24 cellular contexts compared by ENCODE assay signal in genomic region chr1:167881069-167881468, GRCh38. TPM values are rescaled to one million over a fixed set of nuclear protein-coding genes. Genes with fewer than 3 reads are reported as not detected.
DNase-seq lines count a peak whose midpoint lies in the region; ATAC-seq, FAIRE-seq and TF ChIP-seq lines count a peak whose summit lies in the region.
"Had no signal": no experiment of that assay in that cellular context is flagged by ENCODE, and none has a peak within 500 bp of the region (broad histone marks: within the 10 kb centered on the region; RNA-seq: fewer than 3 reads in every experiment).

No MANE protein-coding gene starts in this region.

- H2AFZ ChIP-seq in smooth muscle cell (ENCODE audit: low read depth): no peak overlapping the region

- DNase-seq in HFFc6 (peak; percentile 24), epithelial cell of prostate (ENCODE audit: low read depth, low spot score) (no peak), smooth muscle cell (lab: John Stamatoyannopoulos, UW; ENCODE audit: unreplicated experiment) (no peak), hypothalamus (lab: John Stamatoyannopoulos, UW) (no peak), pancreas (no peak)
- DNase-seq in activated CD4-positive, alpha-beta memory T cell treated with anti-CD3 and anti-CD28 coated beads, Interleukin-2, amount 10 ng/mL, durations not matched to agents 7 days and 5 days: no peak
- DNase-seq: activated CD4-positive, alpha-beta T cell treated with anti-CD3 and anti-CD28 coated beads, Interleukin-2, amount 50 U/mL, for 48 hours; DND-41; H7; head of caudate nucleus; left ventricle myocardium superior; MM.1S; NCI-H146; NCI-H2171; NCI-H526 treated with DMSO at 0.1 percent for 48 hours; stimulated activated CD4-positive, alpha-beta T cell treated with anti-CD3 and anti-CD28 coated beads, Interleukin-4, amount 100 ng/mL, for 1 hour had no signal

- no peak overlapping the region for H3K9ac ChIP-seq in smooth muscle cell (ENCODE audit: low read depth)

- H3K27ac ChIP-seq in epithelial cell of prostate (peak overlapping the region; percentile 9), smooth muscle cell (ENCODE audit: low read depth) (peak overlapping the region; percentile 39), pancreas (no peak overlapping the region)
- H3K27ac ChIP-seq: prostate gland, SJSA1, tibial nerve had no signal

- ATAC-seq in SK-N-SH treated with all-trans-retinoic acid at 6 μM for 48 hours (peak; percentile 68), pancreas (no peak)
- ATAC-seq: WTC11 had no signal

- H3K27me3 ChIP-seq in smooth muscle cell (ENCODE audit: low read depth): no peaks in the 10 kb centered on the region
- no peaks in the 10 kb centered on the region for H3K27me3 ChIP-seq in pancreas
- H3K27me3 ChIP-seq: SJSA1, tibial nerve had no signal

- FAIRE-seq in pancreas (lab: Jason Lieb, UNC): no peak

- H3K36me3 Mint-ChIP-seq in HFFc6 (ENCODE audit: low read depth): peaks cover 4% of the 10 kb centered on the region; the same call in 1 of the 2 replicates
- H3K36me3 Mint-ChIP-seq in activated CD4-positive, alpha-beta memory T cell treated with anti-CD3 and anti-CD28 coated beads, Interleukin-2, amount 10 ng/mL, durations not matched to agents 7 days and 5 days (ENCODE audit: low read depth): no peaks in the 10 kb centered on the region
- H3K36me3 Mint-ChIP-seq: WTC11 had no signal

- H3K9me3 ChIP-seq in smooth muscle cell (replicated peaks; ENCODE audit: low read depth) (no peaks in the 10 kb centered on the region), pancreas (no peaks in the 10 kb centered on the region)
- H3K9me3 ChIP-seq: prostate gland, SJSA1, tibial nerve had no signal

- no peaks in the 10 kb centered on the region; the same call in none of the 2 replicates for H3K27me3 Mint-ChIP-seq in HFFc6 (ENCODE audit: insufficient read depth)
- peaks cover 1% of the 10 kb centered on the region for H3K27me3 Mint-ChIP-seq in activated CD4-positive, alpha-beta memory T cell treated with anti-CD3 and anti-CD28 coated beads, Interleukin-2, amount 10 ng/mL, durations not matched to agents 7 days and 5 days
- H3K27me3 Mint-ChIP-seq: stimulated activated naive CD8-positive, alpha-beta T cell treated with anti-CD3 and anti-CD28 coated beads, Interleukin-15, Interleukin-2, amounts not matched to agents 100 ng/mL and 50 ng/mL, for 24 hours had no signal

- peaks cover 4% of the 10 kb centered on the region for H3F3A ChIP-seq in smooth muscle cell (ENCODE audit: low read depth)

- 0 out of 2 replicates have a peak overlapping the region, but pooled peaks have one; percentile 3 for H3K4me3 Mint-ChIP-seq in HFFc6
- H3K4me3 Mint-ChIP-seq in activated CD4-positive, alpha-beta memory T cell treated with anti-CD3 and anti-CD28 coated beads, Interleukin-2, amount 10 ng/mL, durations not matched to agents 7 days and 5 days: no peak overlapping the region
- H3K4me3 Mint-ChIP-seq: neural crest cell; stimulated activated naive CD8-positive, alpha-beta T cell treated with anti-CD3 and anti-CD28 coated beads, Interleukin-15, Interleukin-2, amounts not matched to agents 100 ng/mL and 50 ng/mL, for 24 hours; WTC11 had no signal

- no peak for TF ChIP-seq CTCF in HFFc6 (IDR thresholded peaks at IDR 0.05)
- no peak for TF ChIP-seq CTCF in smooth muscle cell (IDR thresholded peaks at IDR 0.05; ENCODE audit: borderline replicate concordance, insufficient read depth, poor library complexity, severe bottlenecking)
- no peak for TF ChIP-seq CTCF in pancreas (IDR thresholded peaks at IDR 0.05)

- H3K4me3 ChIP-seq in smooth muscle cell: no peak overlapping the region
- H3K4me3 ChIP-seq in pancreas: no peak overlapping the region
- H3K4me3 ChIP-seq: prostate gland, SJSA1, tibial nerve had no signal

- no peaks in the 10 kb centered on the region for H3K79me2 ChIP-seq in smooth muscle cell (ENCODE audit: low read depth)

- peaks cover 27% of the 10 kb centered on the region for H3K4me1 Mint-ChIP-seq in HFFc6 (ENCODE audit: low read depth)
- H3K4me1 Mint-ChIP-seq in activated CD4-positive, alpha-beta memory T cell treated with anti-CD3 and anti-CD28 coated beads, Interleukin-2, amount 10 ng/mL, durations not matched to agents 7 days and 5 days: no peaks in the 10 kb centered on the region
- H3K4me1 Mint-ChIP-seq: neural crest cell, WTC11 had no signal

- POLR2A ChIA-PET in activated CD4-positive, alpha-beta memory T cell treated with anti-CD3 and anti-CD28 coated beads, Interleukin-2, amount 10 ng/mL, durations not matched to agents 7 days and 5 days (lab: Charles Lee): no interaction called here

- H3K4me2 ChIP-seq in smooth muscle cell: peak overlapping the region; percentile 30

- CTCF ChIA-PET in activated CD4-positive, alpha-beta memory T cell treated with anti-CD3 and anti-CD28 coated beads, Interleukin-2, amount 10 ng/mL, durations not matched to agents 7 days and 5 days (lab: Charles Lee): no interaction called here

- peak overlapping the region; percentile 42 for H3K27ac Mint-ChIP-seq in HFFc6
- H3K27ac Mint-ChIP-seq in activated CD4-positive, alpha-beta memory T cell treated with anti-CD3 and anti-CD28 coated beads, Interleukin-2, amount 10 ng/mL, durations not matched to agents 7 days and 5 days: no peak overlapping the region
- H3K27ac Mint-ChIP-seq: stimulated activated naive CD8-positive, alpha-beta T cell treated with anti-CD3 and anti-CD28 coated beads, Interleukin-15, Interleukin-2, amounts not matched to agents 100 ng/mL and 50 ng/mL, for 24 hours; WTC11 had no signal

- H3K9me3 Mint-ChIP-seq in HFFc6: no peaks in the 10 kb centered on the region; the same call in 1 of the 2 replicates
- no peaks in the 10 kb centered on the region for H3K9me3 Mint-ChIP-seq in activated CD4-positive, alpha-beta memory T cell treated with anti-CD3 and anti-CD28 coated beads, Interleukin-2, amount 10 ng/mL, durations not matched to agents 7 days and 5 days

- H3K4me1 ChIP-seq in smooth muscle cell (ENCODE audit: low read depth): no peaks in the 10 kb centered on the region
- no peaks in the 10 kb centered on the region for H3K4me1 ChIP-seq in pancreas
- H3K4me1 ChIP-seq: prostate gland, SJSA1, tibial nerve had no signal

- no peaks in the 10 kb centered on the region for H4K20me1 ChIP-seq in smooth muscle cell (ENCODE audit: low read depth)

- H3K36me3 ChIP-seq in smooth muscle cell (ENCODE audit: low read depth): no peaks in the 10 kb centered on the region
- no peaks in the 10 kb centered on the region for H3K36me3 ChIP-seq in pancreas
- H3K36me3 ChIP-seq: prostate gland, SJSA1, tibial nerve had no signal

- intact Hi-C loops in pancreas (cut with DNase I): no loop called here

TF ChIP-seq in SK-N-SH treated with all-trans-retinoic acid at 6 μM for 48 hours, 23 proteins besides CTCF, POLR2A, EP300 and RAD21 (continues in another document):
- TF ChIP-seq TCF4 (CRISPR knock-in tag; IDR thresholded peaks at IDR 0.05; ENCODE audit: borderline replicate concordance) (no peak), CSRNP3 (CRISPR knock-in tag; IDR thresholded peaks at IDR 0.05) (no peak)

RNA-seq across cellular contexts. Expression of gene ADCY10, which starts 32.9 kb away (rescaled TPM):
- total RNA-seq in HFFc6 (2021; fragmentation: NEBNext Ultra II Directional; extraction: Animal tissue kit (Norgen Biotek cat#: 25700)): under 1 TPM in 4 of 6 experiments, not detected in 2; 0.12 to 0.22 (median 0.17) TPM
- total RNA-seq in smooth muscle cell (0.18 TPM in 1 of 2 replicates, not detected in the other), pancreas (under 1 TPM; 0.03 to 0.31 (median 0.14) TPM)
- polyA plus RNA-seq in smooth muscle cell (not detected in 2 replicates), pancreas (under 1 TPM in 1 of 2 donors, not detected in 1; 0.19 TPM)
- under 1 TPM; 0.05 to 0.13 TPM for total RNA-seq in activated CD4-positive, alpha-beta memory T cell treated with anti-CD3 and anti-CD28 coated beads, Interleukin-2, amount 10 ng/mL, durations not matched to agents 7 days and 5 days
- total RNA-seq: mononuclear cell, neural crest cell, SJSA1, tibial nerve had no signal

RNA-seq across cellular contexts. Expression of gene DCAF6, which starts 55.4 kb away (rescaled TPM):
- 10 to 100 TPM; 52.5 to 59.4 (median 55.3) TPM for total RNA-seq in HFFc6 (2021; fragmentation: NEBNext Ultra II Directional; extraction: Animal tissue kit (Norgen Biotek cat#: 25700))
- total RNA-seq in smooth muscle cell: 30.0 and 34.9 TPM in 2 replicates
- polyA plus RNA-seq in smooth muscle cell: 27.4 and 33.6 TPM in 2 replicates
- total RNA-seq in activated CD4-positive, alpha-beta memory T cell treated with anti-CD3 and anti-CD28 coated beads, Interleukin-2, amount 10 ng/mL, durations not matched to agents 7 days and 5 days: 10 to 100 TPM; 26.4 to 27.1 TPM
- 10 to 100 TPM; 11.4 to 31.9 (median 20.0) TPM for total RNA-seq in pancreas
- polyA plus RNA-seq in pancreas: 10 to 100 TPM; 14.8 to 24.3 TPM

RNA-seq across cellular contexts. Expression of gene MPC2, which starts 55.8 kb away (rescaled TPM):
- 100 to 1,000 TPM; 109 to 124 (median 119) TPM for total RNA-seq in HFFc6 (2021; fragmentation: NEBNext Ultra II Directional; extraction: Animal tissue kit (Norgen Biotek cat#: 25700))
- total RNA-seq in smooth muscle cell (47.1 and 58.2 TPM in 2 replicates), pancreas (10 to 100 TPM; 25.5 to 45.4 (median 39.9) TPM)
- polyA plus RNA-seq in smooth muscle cell (66.5 and 69.9 TPM in 2 replicates), pancreas (10 to 100 TPM; 37.7 to 72.5 TPM)
- 10 to 100 TPM; 61.4 to 61.5 TPM for total RNA-seq in activated CD4-positive, alpha-beta memory T cell treated with anti-CD3 and anti-CD28 coated beads, Interleukin-2, amount 10 ng/mL, durations not matched to agents 7 days and 5 days

Comparison
In these comparisons a context has a peak if more than half of its experiments do, and no peak if none do; other contexts are left out.
1. H3K27ac ChIP-seq: peak in epithelial cell of prostate (single experiment) and smooth muscle cell (single experiment); none in pancreas (0 of 4).